Comparison of ENCODE assay signal across 11 cellular contexts in the genomic region with DNA sequence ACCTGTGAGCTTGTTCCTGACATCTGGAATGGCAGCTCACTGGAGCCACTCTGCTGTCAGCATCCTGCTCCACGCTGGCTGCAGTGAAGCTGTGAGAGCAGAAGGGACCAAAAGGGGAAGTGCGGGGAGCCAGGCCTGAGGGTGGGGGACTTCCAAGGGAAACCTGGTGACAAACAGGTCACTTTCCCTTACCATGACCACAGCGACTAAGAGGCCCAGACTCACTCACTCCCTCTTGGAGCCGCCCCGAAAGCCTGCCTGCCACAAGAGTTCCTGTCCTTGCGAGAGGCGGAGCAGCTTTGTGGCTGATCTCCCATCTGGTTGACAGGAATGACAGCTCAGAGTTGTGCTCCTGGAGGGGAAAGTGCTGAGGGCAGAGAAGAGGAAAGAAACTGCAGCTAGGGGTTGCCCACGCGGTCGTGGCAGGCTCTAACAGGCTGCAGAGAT.
DNase-seq lines count a peak whose midpoint lies in the region; ATAC-seq and TF ChIP-seq lines count a peak whose summit lies in the region.
"Had no signal": no experiment of that assay in that cellular context is flagged by ENCODE, and none has a peak within 500 bp of the region (broad histone marks: within the 10 kb centered on the region; RNA-seq: fewer than 3 reads in every experiment).

No MANE protein-coding gene starts in this region.

- peaks cover 15% of the 10 kb centered on the region for H3K27me3 ChIP-seq in RWPE2 (ENCODE audit: insufficient read depth, poor library complexity, severe bottlenecking)

- H3K4me1 ChIP-seq in RWPE2 (ENCODE audit: insufficient read depth, poor library complexity, severe bottlenecking) = no peaks in the 10 kb centered on the region

- ATAC-seq in GM19035 (IDR thresholded peaks at IDR 0.05; ENCODE audit: unreplicated experiment) = peak; percentile 92
- ATAC-seq in HG02938 (IDR thresholded peaks at IDR 0.05; ENCODE audit: unreplicated experiment) = peak; percentile 96
- 0 out of 3 replicates have a peak, but pooled peaks have one; percentile 21 for ATAC-seq in RWPE2 (ENCODE audit: low read depth)
- ATAC-seq: Panc1 had no signal

- H3K36me3 ChIP-seq in RWPE2 (ENCODE audit: low read depth) = no peaks in the 10 kb centered on the region

- DNase-seq in ELF-1 (ENCODE audit: low read depth, low spot score) (peak; percentile 50), RWPE2 (ENCODE audit: low spot score) (no peak), HuH-7 (ENCODE audit: low spot score) (no peak), H4 (ENCODE audit: low spot score) (no peak)
- DNase-seq in activated effector memory CD4-positive, alpha-beta T cell treated with Interleukin-2 at 50 U/mL for 16 hours = no peak
- DNase-seq in effector CD8-positive, alpha-beta T cell (lab: John Stamatoyannopoulos, UW) = no peak
- DNase-seq: amniotic stem cell; stimulated activated CD4-positive, alpha-beta T cell treated with anti-CD3 and anti-CD28 coated beads, Interleukin-4, amount 100 ng/mL, for 4 hours had no signal

- no peak overlapping the region for H3K27ac ChIP-seq in RWPE2 (ENCODE audit: poor library complexity, severe bottlenecking)

- no peak overlapping the region for H3K4me3 ChIP-seq in RWPE2 (ENCODE audit: severe bottlenecking)

- no peak for TF ChIP-seq CTCF in RWPE2 (IDR thresholded peaks at IDR 0.05; ENCODE audit: poor library complexity, severe bottlenecking)

- no peaks in the 10 kb centered on the region for H3K9me3 ChIP-seq in RWPE2 (ENCODE audit: severe bottlenecking)

Comparison
In these comparisons a context has a peak if more than half of its experiments do, and no peak if none do; other contexts are left out.
1. ATAC-seq: peak in every context shown above with its lines; median percentile 96 in HG02938; 92 in GM19035; 21 in RWPE2.